ENCODE assay signal across 2 cellular contexts in genomic region chr19:17727843-17728242, GRCh38.
TF ChIP-seq lines count a peak whose summit lies in the region.

No MANE protein-coding gene starts in this region.

TF ChIP-seq in WTC11, 78 proteins besides CTCF, POLR2A, EP300 and RAD21:
- TF ChIP-seq SP1 (CRISPR knock-in tag; conservative IDR thresholded peaks at IDR 0.05) (no peak), ZNF138 (CRISPR knock-in tag; conservative IDR thresholded peaks at IDR 0.05) (no peak), ZBTB43 (CRISPR knock-in tag; IDR thresholded peaks at IDR 0.05) (no peak), ARID4B (CRISPR knock-in tag; IDR thresholded peaks at IDR 0.05; ENCODE audit: borderline replicate concordance) (no peak), TEAD1 (CRISPR knock-in tag; IDR thresholded peaks at IDR 0.05) (no peak), ATF1 (CRISPR knock-in tag; IDR thresholded peaks at IDR 0.05) (no peak), GRHL2 (CRISPR knock-in tag; IDR thresholded peaks at IDR 0.05; ENCODE audit: insufficient replicate concordance, severe bottlenecking) (no peak), MXD4 (CRISPR knock-in tag; IDR thresholded peaks at IDR 0.05; ENCODE audit: borderline replicate concordance) (no peak), ZNF121 (CRISPR knock-in tag; IDR thresholded peaks at IDR 0.05) (no peak)

TF ChIP-seq in H1, 55 proteins besides CTCF, POLR2A, EP300 and RAD21:
- TF ChIP-seq RXRA (IDR thresholded peaks at IDR 0.05; ENCODE audit: insufficient read depth, low read depth, low read length) (no peak), CBX8 (IDR thresholded peaks at IDR 0.05; ENCODE audit: borderline replicate concordance, low read depth, low read length) (no peak), SP4 (IDR thresholded peaks at IDR 0.05; ENCODE audit: low read length) (no peak), TBP (IDR thresholded peaks at IDR 0.05; ENCODE audit: low read depth, low read length) (no peak), PHF8 (conservative IDR thresholded peaks at IDR 0.05; ENCODE audit: low read depth, low read length) (no peak), SP2 (IDR thresholded peaks at IDR 0.05; ENCODE audit: low read length) (no peak), ZNF274 (IDR thresholded peaks at IDR 0.05; ENCODE audit: borderline replicate concordance, extremely low read depth, low read length) (no peak), CBX5 (IDR thresholded peaks at IDR 0.05; ENCODE audit: low read depth, low read length) (no peak), SP1 (IDR thresholded peaks at IDR 0.05; ENCODE audit: low read depth, low read length) (no peak), BACH1 (IDR thresholded peaks at IDR 0.05; ENCODE audit: low read length) (no peak), SIRT6 (IDR thresholded peaks at IDR 0.05; ENCODE audit: low read length) (no peak), JUND (IDR thresholded peaks at IDR 0.05; ENCODE audit: low read length) (no peak), KDM1A (IDR thresholded peaks at IDR 0.05; ENCODE audit: borderline replicate concordance, low read length) (no peak), RNF2 (IDR thresholded peaks at IDR 0.05; ENCODE audit: borderline replicate concordance, low read depth, low read length, missing control alignments, poor library complexity, severe bottlenecking) (no peak)
TF ChIP-seq in H1: peak in this region for 0.
